In the genomic region with DNA sequence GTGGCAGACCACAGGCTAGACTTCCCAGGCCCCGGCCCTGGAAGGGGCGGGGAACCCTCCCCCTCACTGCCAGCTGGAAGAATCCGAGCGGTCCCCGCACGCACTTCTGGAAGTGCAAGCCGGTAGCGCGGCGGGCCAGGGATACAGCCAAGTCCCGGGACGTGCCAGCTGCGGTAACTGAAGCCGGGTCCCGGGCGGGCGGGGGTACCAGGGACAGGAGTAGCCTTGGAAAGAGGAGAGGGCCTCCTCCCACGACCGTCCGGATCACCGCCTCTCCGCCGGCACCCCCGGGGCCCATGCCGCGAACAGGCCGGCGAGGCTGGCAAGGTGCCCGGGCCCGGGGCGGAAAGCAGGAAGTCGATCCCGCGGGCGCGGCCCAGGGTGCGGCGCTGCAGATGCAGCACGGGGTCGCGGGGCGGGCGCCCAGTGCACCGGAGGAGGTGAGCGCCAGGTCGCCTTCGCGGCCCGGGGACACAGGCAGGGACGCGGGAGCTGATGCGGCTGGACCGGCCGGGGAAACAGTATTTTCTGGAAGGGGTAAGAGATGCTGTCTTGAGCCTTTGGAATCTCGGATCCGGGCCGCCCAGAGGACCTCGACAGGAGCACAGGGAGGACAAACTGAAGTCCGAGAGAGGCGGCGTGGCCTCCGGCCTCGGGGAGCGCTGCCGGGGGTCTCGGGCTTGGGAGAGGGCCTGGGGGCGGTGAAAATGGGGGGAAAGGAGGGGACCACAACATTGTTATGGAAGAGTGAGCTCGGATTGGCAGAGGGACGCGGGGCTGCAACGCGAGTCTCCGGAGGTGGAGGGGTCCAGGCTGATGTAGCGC, we compare ENCODE assay signal across 8 cellular contexts. TPM values are rescaled to one million over a fixed set of nuclear protein-coding genes. Genes with fewer than 3 reads are reported as not detected.
A peak's percentile ranks its signal among the peaks of the same experiment; 100 is the strongest.
DNase-seq lines count a peak whose midpoint lies in the region; ATAC-seq, FAIRE-seq and TF ChIP-seq lines count a peak whose summit lies in the region.

No MANE protein-coding gene starts in this region.

- no peak for TF ChIP-seq CTCF in kidney (IDR thresholded peaks at IDR 0.05; ENCODE audit: borderline replicate concordance, extremely low read depth, insufficient read depth)

- peak overlapping the region; percentile 90 for H3K27ac Mint-ChIP-seq in central memory CD8-positive, alpha-beta T cell (ENCODE audit: low read depth)

- peak overlapping the region; percentile 65 to 71 for H3K4me3 ChIP-seq in kidney (ENCODE audit: low read length in 2 of 2)

- no peaks in the 10 kb centered on the region for H3K9me3 Mint-ChIP-seq in central memory CD8-positive, alpha-beta T cell

- H3K36me3 Mint-ChIP-seq in central memory CD8-positive, alpha-beta T cell (ENCODE audit: insufficient read depth), result peaks cover 11% of the 10 kb centered on the region

- H3K9ac ChIP-seq in kidney (ENCODE audit: low read length in 2 of 2), result peak overlapping the region; percentile 49 to 90

- intact Hi-C loops in kidney (cut with DNase I), result no loop called here

- H3K9me3 ChIP-seq in kidney (ENCODE audit: control insufficient read depth in 1 of 2, low read length in 2 of 2), result no peaks in the 10 kb centered on the region

- H3K4me3 Mint-ChIP-seq in central memory CD8-positive, alpha-beta T cell, result peak overlapping the region; percentile 94

- ATAC-seq in GM21825 (IDR thresholded peaks at IDR 0.05; ENCODE audit: unreplicated experiment), result peak; percentile 32
- ATAC-seq in activated CD4-positive, CD25-positive, alpha-beta regulatory T cell treated with anti-CD3 and anti-CD28 coated beads, Interleukin-2, amount 50 U/mL, for 24 hours, result peak; percentile 17 to 45
- ATAC-seq in central memory CD8-positive, alpha-beta T cell (replicated peaks; ENCODE audit: extremely low read depth, poor library complexity, severe bottlenecking), result peak; percentile 27

- H3K4me1 ChIP-seq in kidney (ENCODE audit: control insufficient read depth in 1 of 2, insufficient read depth in 1 of 2, low read depth in 1 of 2, low read length in 2 of 2), result peaks cover 9 to 30% of the 10 kb centered on the region in 2 donors

- H3K4me1 Mint-ChIP-seq in central memory CD8-positive, alpha-beta T cell, result peaks cover 31% of the 10 kb centered on the region

- peaks cover 0 to 4% of the 10 kb centered on the region in 2 donors for H3K36me3 ChIP-seq in kidney (ENCODE audit: control insufficient read depth in 1 of 2, insufficient read depth in 2 of 2, low read length in 2 of 2)

- FAIRE-seq in kidney (lab: Jason Lieb, UNC), result no peak

- DNase-seq in COR-L47 (lab: John Stamatoyannopoulos, UW), result peak; percentile 72
- DNase-seq in NCI-H1105 (lab: John Stamatoyannopoulos, UW), result peak; percentile 42
- DNase-seq in central memory CD8-positive, alpha-beta T cell (ENCODE audit: low spot score in 2 of 2), result peak; percentile 32 to 36
- peak; percentile 95 for DNase-seq in kidney
- DNase-seq in stimulated activated CD4-positive, alpha-beta T cell treated with anti-CD3 and anti-CD28 coated beads, Interleukin-12 subunit alpha, Interleukin-12 subunit beta, amount 100 ng/mL, for 4 hours, result peak; percentile 66
- DNase-seq in OCI-M2 (lab: John Stamatoyannopoulos, UW; ENCODE audit: unreplicated experiment), result no peak

- H3K27ac ChIP-seq in kidney (ENCODE audit: low read depth in 2 of 2, low read length in 2 of 2), result peak overlapping the region; percentile 51 to 83

- H3K27me3 Mint-ChIP-seq in central memory CD8-positive, alpha-beta T cell, result no peaks in the 10 kb centered on the region

RNA-seq across cellular contexts. Expression of a gene that starts 0.8 kb away (rescaled TPM):
- 20.6 TPM for total RNA-seq in kidney
- 5.7 TPM for polyA plus RNA-seq in kidney (ENCODE audit: insufficient read depth, low read depth, low replicate concordance)

RNA-seq across cellular contexts. Expression of a gene that starts 43.1 kb away (rescaled TPM):
- 44.5 TPM for total RNA-seq in kidney
- polyA plus RNA-seq in kidney (ENCODE audit: insufficient read depth, low read depth, low replicate concordance), result 20.7 TPM
